28 cellular contexts compared by ENCODE assay signal in genomic region chr11:111823131-111823530, GRCh38. TPM values are rescaled to one million over a fixed set of nuclear protein-coding genes. Genes with fewer than 3 reads are reported as not detected.
DNase-seq lines count a peak whose midpoint lies in the region; ATAC-seq and TF ChIP-seq lines count a peak whose summit lies in the region.
"Had no signal": no experiment of that assay in that cellular context is flagged by ENCODE, and none has a peak within 500 bp of the region (broad histone marks: within the 10 kb centered on the region; RNA-seq: fewer than 3 reads in every experiment).

No MANE protein-coding gene starts in this region.

- no peaks in the 10 kb centered on the region for H3K27me3 Mint-ChIP-seq in activated T-cell treated with anti-CD3 and anti-CD28 coated beads, Interleukin-2, amount 50 U/mL, for 72 hours (ENCODE audit: low read depth)
- H3K27me3 Mint-ChIP-seq in T-helper 17 cell (no peaks in the 10 kb centered on the region), natural killer cell (ENCODE audit: low read depth in 2 of 2) (no peaks in the 10 kb centered on the region)

- H3K4me3 ChIP-seq in psoas muscle: no peak overlapping the region
- H3K4me3 ChIP-seq: GM23248, PC-9, SJSA1 had no signal

- H3K27ac ChIP-seq in psoas muscle: peak overlapping the region; percentile 38
- H3K27ac ChIP-seq: 22Rv1, GM23248, HL-60, PC-9, SJSA1 had no signal

- peaks cover 46% of the 10 kb centered on the region for H3K4me1 ChIP-seq in psoas muscle
- H3K4me1 ChIP-seq: BE2C, SJSA1 had no signal

- WGBS in psoas muscle, 3 donors: 39 to 71% (median 41%) methylated on average over 1 of the region's 1 CpG

- peak overlapping the region; percentile 55 for H3K27ac Mint-ChIP-seq in activated T-cell treated with anti-CD3 and anti-CD28 coated beads, Interleukin-2, amount 50 U/mL, for 72 hours
- H3K27ac Mint-ChIP-seq in T-helper 17 cell (peak overlapping the region; percentile 34), natural killer cell (no peak overlapping the region)
- H3K27ac Mint-ChIP-seq: CD14-positive monocyte had no signal

- H3K4me3 Mint-ChIP-seq in activated T-cell treated with anti-CD3 and anti-CD28 coated beads, Interleukin-2, amount 50 U/mL, for 72 hours: no peak overlapping the region
- no peak overlapping the region for H3K4me3 Mint-ChIP-seq in T-helper 17 cell
- no peak overlapping the region for H3K4me3 Mint-ChIP-seq in natural killer cell
- H3K4me3 Mint-ChIP-seq: CD14-positive monocyte had no signal

- H3K27me3 ChIP-seq in psoas muscle (ENCODE audit: insufficient read depth in 3 of 3, low read length in 2 of 3): no peaks in the 10 kb centered on the region
- H3K27me3 ChIP-seq: BE2C, SJSA1 had no signal

- TF ChIP-seq CTCF in psoas muscle (IDR thresholded peaks at IDR 0.05) (no peak), natural killer cell (IDR thresholded peaks at IDR 0.05) (no peak)

- intact Hi-C loops in psoas muscle (cut with DNase I): no loop called here
- intact Hi-C loops in natural killer cell (cut with micrococcal nuclease): no loop called here

- no peaks in the 10 kb centered on the region for H3K9me3 ChIP-seq in T-helper 17 cell (ENCODE audit: control insufficient read depth, low read length, poor library complexity, severe bottlenecking)
- no peaks in the 10 kb centered on the region for H3K9me3 ChIP-seq in psoas muscle
- H3K9me3 ChIP-seq: BE2C, SJSA1 had no signal

- H3K9me3 Mint-ChIP-seq in activated T-cell treated with anti-CD3 and anti-CD28 coated beads, Interleukin-2, amount 50 U/mL, for 72 hours: no peaks in the 10 kb centered on the region
- H3K9me3 Mint-ChIP-seq in natural killer cell: no peaks in the 10 kb centered on the region
- H3K9me3 Mint-ChIP-seq: CD14-positive monocyte had no signal

- DNase-seq in activated T-cell treated with anti-CD3 and anti-CD28 coated beads, Interleukin-2, amount 50 U/mL, for 72 hours: no peak
- no peak for DNase-seq in activated T-cell treated with anti-CD3 and anti-CD28 coated beads, Interleukin-2, amount 50 U/mL, for 1 hour
- no peak for DNase-seq in T-helper 17 cell
- DNase-seq in iPS DF 19.7 (ENCODE audit: low read depth, low spot score): peak; percentile 3
- no peak for DNase-seq in psoas muscle
- no peak for DNase-seq in natural killer cell
- DNase-seq: BE2C; Calu3; DMS79 treated with DMSO at 0.1 percent for 48 hours; GF-D8; GM23248; IMR-90; KG1; MM.1S; NCI-H1694; NCI-H2029 treated with DMSO at 0.1 percent for 48 hours; NCI-H446 treated with DMSO at 0.1 percent for 48 hours; NCI-H526; NCI-H82; NK-92 treated with Interleukin-12 subunit alpha and Interleukin-12 subunit beta, amount 100 ng/mL, for 24 hours; PC-9 had no signal

- H3K36me3 ChIP-seq in psoas muscle (ENCODE audit: insufficient read depth in 1 of 2, low read depth in 1 of 2): no peaks in the 10 kb centered on the region
- H3K36me3 ChIP-seq: BE2C, SJSA1 had no signal

- no peak for ATAC-seq in activated T-cell treated with anti-CD3 and anti-CD28 coated beads, Interleukin-2, amount 50 U/mL, for 72 hours (replicated peaks in 1 of 2)
- no peak for ATAC-seq in T-helper 17 cell
- no peak for ATAC-seq in psoas muscle
- ATAC-seq in HG02981 (IDR thresholded peaks at IDR 0.05; ENCODE audit: unreplicated experiment): no peak
- ATAC-seq in GM18861 (IDR thresholded peaks at IDR 0.05; ENCODE audit: unreplicated experiment): no peak
- ATAC-seq in natural killer cell: no peak
- ATAC-seq: Right ventricle myocardium inferior had no signal

- peaks cover 1 to 8% of the 10 kb centered on the region in 2 donors for H3K36me3 Mint-ChIP-seq in activated T-cell treated with anti-CD3 and anti-CD28 coated beads, Interleukin-2, amount 50 U/mL, for 72 hours (ENCODE audit: insufficient read depth in 2 of 2)
- H3K36me3 Mint-ChIP-seq in T-helper 17 cell (ENCODE audit: low read depth) (peaks cover 14% of the 10 kb centered on the region), natural killer cell (no peaks in the 10 kb centered on the region)

- H3K4me1 Mint-ChIP-seq in activated T-cell treated with anti-CD3 and anti-CD28 coated beads, Interleukin-2, amount 50 U/mL, for 72 hours (ENCODE audit: low read depth): no peaks in the 10 kb centered on the region
- H3K4me1 Mint-ChIP-seq in T-helper 17 cell (peaks cover 13% of the 10 kb centered on the region), natural killer cell (no peaks in the 10 kb centered on the region)

RNA-seq across cellular contexts. Expression of gene ALG9, which starts 48.2 kb away (rescaled TPM):
- total RNA-seq in activated T-cell treated with anti-CD3 and anti-CD28 coated beads, Interleukin-2, amount 50 U/mL, for 72 hours: 10 to 100 TPM; 46.1 to 52.5 TPM
- total RNA-seq in T-helper 17 cell: 10 to 100 TPM; 22.7 to 33.9 TPM
- total RNA-seq in psoas muscle: 10 to 100 TPM; 12.8 to 20.3 (median 16.0) TPM
- polyA plus RNA-seq in psoas muscle: 10 to 100 TPM in 2 of 3 donors, 1 to 10 TPM in 1; 9.6 to 21.9 (median 11.4) TPM
- 10 to 100 TPM; 30.6 to 37.1 (median 35.4) TPM for total RNA-seq in natural killer cell

RNA-seq across cellular contexts. Expression of gene FDXACB1, which starts 55.8 kb away (rescaled TPM):
- total RNA-seq in activated T-cell treated with anti-CD3 and anti-CD28 coated beads, Interleukin-2, amount 50 U/mL, for 72 hours: 1 to 10 TPM; 2.8 to 4.9 TPM
- 1 to 10 TPM; 2.5 to 3.1 TPM for total RNA-seq in T-helper 17 cell
- under 1 TPM; 0.65 to 0.99 (median 0.85) TPM for total RNA-seq in psoas muscle
- polyA plus RNA-seq in psoas muscle: 1 to 10 TPM in 1 of 3 donors, under 1 TPM in 2; 0.45 to 1.1 (median 0.57) TPM
- 1 to 10 TPM; 2.0 to 4.0 (median 3.3) TPM for total RNA-seq in natural killer cell

RNA-seq across cellular contexts. Expression of gene CFAP68, which starts 56.2 kb away (rescaled TPM):
- total RNA-seq in activated T-cell treated with anti-CD3 and anti-CD28 coated beads, Interleukin-2, amount 50 U/mL, for 72 hours: 10 to 100 TPM; 24.9 to 32.6 TPM
- 10 to 100 TPM; 19.0 to 23.8 TPM for total RNA-seq in T-helper 17 cell
- total RNA-seq in psoas muscle: 10 to 100 TPM in 2 of 4 donors, 1 to 10 TPM in 2; 6.6 to 17.7 (median 11.8) TPM
- polyA plus RNA-seq in psoas muscle: 1 to 10 TPM; 4.4 to 7.6 (median 4.8) TPM
- total RNA-seq in natural killer cell: 1 to 10 TPM; 5.9 to 9.2 (median 7.6) TPM

RNA-seq across cellular contexts. Expression of gene PPP2R1B, which starts 56.9 kb away (rescaled TPM):
- total RNA-seq in activated T-cell treated with anti-CD3 and anti-CD28 coated beads, Interleukin-2, amount 50 U/mL, for 72 hours: 10 to 100 TPM; 29.6 to 34.7 TPM
- total RNA-seq in T-helper 17 cell (10 to 100 TPM; 26.4 to 32.0 TPM), psoas muscle (10 to 100 TPM in 3 of 4 donors, 1 to 10 TPM in 1; 8.1 to 18.8 (median 14.0) TPM), natural killer cell (10 to 100 TPM; 32.6 to 41.4 (median 40.8) TPM)
- polyA plus RNA-seq in psoas muscle: 10 to 100 TPM in 1 of 3 donors, 1 to 10 TPM in 2; 6.6 to 10.7 (median 8.7) TPM

Comparison
In these comparisons a context has a peak if more than half of its experiments do, and no peak if none do; other contexts are left out.
1. H3K27ac Mint-ChIP-seq: peak in activated T-cell treated with anti-CD3 and anti-CD28 coated beads, Interleukin-2, amount 50 U/mL, for 72 hours (single experiment) and T-helper 17 cell (single experiment); none in natural killer cell (0 of 2).